11 cellular contexts compared by ENCODE assay signal in the genomic region with DNA sequence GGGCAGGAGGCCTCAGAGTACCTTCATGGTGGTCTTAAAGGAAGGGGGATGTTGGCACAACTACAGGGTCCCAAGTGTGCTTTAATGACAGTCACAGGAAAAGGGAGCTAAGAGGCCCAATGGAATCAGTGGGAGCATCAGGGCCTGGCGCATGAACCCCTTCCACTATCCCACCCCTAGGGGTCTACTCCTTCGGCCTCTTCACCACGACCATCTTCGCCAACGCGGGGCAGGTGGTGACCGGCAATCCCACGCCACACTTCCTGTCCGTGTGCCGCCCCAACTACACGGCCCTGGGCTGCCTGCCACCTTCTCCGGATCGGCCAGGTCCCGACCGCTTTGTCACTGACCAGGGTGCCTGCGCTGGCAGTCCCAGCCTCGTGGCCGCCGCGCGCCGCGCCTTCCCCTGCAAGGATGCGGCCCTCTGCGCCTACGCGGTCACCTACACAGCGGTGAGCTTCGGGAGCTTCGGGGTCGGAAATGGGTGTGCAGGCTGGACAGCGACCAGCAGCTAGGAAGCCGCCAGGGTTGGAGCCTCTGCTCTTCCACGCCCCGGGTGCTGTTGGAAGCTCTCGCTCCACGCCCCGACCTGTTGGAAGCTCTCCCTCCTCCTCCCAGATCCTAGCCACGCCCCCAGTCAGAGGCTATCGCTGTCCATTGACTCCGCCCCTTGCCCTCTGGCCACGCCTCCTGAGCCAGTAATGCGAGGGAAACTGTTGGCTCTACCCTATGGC. TPM values are rescaled to one million over a fixed set of nuclear protein-coding genes. Genes with fewer than 3 reads are reported as not detected.
DNase-seq lines count a peak whose midpoint lies in the region; ATAC-seq and TF ChIP-seq lines count a peak whose summit lies in the region.
"Had no signal": no experiment of that assay in that cellular context is flagged by ENCODE, and none has a peak within 500 bp of the region (broad histone marks: within the 10 kb centered on the region; RNA-seq: fewer than 3 reads in every experiment).

No MANE protein-coding gene starts in this region.

- H3K9ac ChIP-seq in endodermal cell (ENCODE audit: extremely low read depth, low read length, poor library complexity, severe bottlenecking) = no peak overlapping the region
- H3K9ac ChIP-seq in mesendoderm (ENCODE audit: low read length) = peak overlapping the region; percentile 1

- H3K56ac ChIP-seq in mesendoderm (ENCODE audit: low read length) = peak overlapping the region; percentile 54

- peak; percentile 63 for DNase-seq in BE2C
- DNase-seq in HUDEP-2 (lab: John Stamatoyannopoulos, UW; ENCODE audit: unreplicated experiment in 76 of 76) = peak in 58 of 76 experiments; percentile 14 to 87 (median 59)
- peak; percentile 99 for DNase-seq in endodermal cell
- peak; percentile 94 for DNase-seq in mesendoderm
- no peak for DNase-seq in SIG-M5 treated with dmso at 0.1 percent for 504 hours (lab: John Stamatoyannopoulos, UW; ENCODE audit: unreplicated experiment)
- no peak for DNase-seq in activated CD8-positive, alpha-beta memory T cell treated with anti-CD3 and anti-CD28 coated beads, Interleukin-2, amount 50 U/mL, for 4 hours
- DNase-seq in NCI-H526 treated with DMSO at 0.1 percent for 48 hours (lab: John Stamatoyannopoulos, UW) = no peak
- DNase-seq: activated CD8-positive, alpha-beta T cell treated with anti-CD3 and anti-CD28 coated beads, Interleukin-2, amount 10 ng/mL, durations not matched to agents 7 days and 5 days; NCI-H1694; SJCRH30 had no signal

- ATAC-seq in GM19455 (IDR thresholded peaks at IDR 0.05; ENCODE audit: unreplicated experiment) = no peak
- ATAC-seq: activated CD8-positive, alpha-beta T cell treated with anti-CD3 and anti-CD28 coated beads, Interleukin-2, amount 10 ng/mL, durations not matched to agents 7 days and 5 days had no signal

- TF ChIP-seq CTCF in BE2C (IDR thresholded peaks at IDR 0.05; ENCODE audit: low read depth, low read length) (no peak), endodermal cell (conservative IDR thresholded peaks at IDR 0.05) (peak; percentile 62)

- no peak overlapping the region for H2BK15ac ChIP-seq in mesendoderm (replicated peaks; ENCODE audit: low read depth)

- H3K27ac Mint-ChIP-seq in endodermal cell = no peak overlapping the region
- H3K27ac Mint-ChIP-seq: activated CD8-positive, alpha-beta T cell treated with anti-CD3 and anti-CD28 coated beads, Interleukin-2, amount 10 ng/mL, durations not matched to agents 7 days and 5 days had no signal

- no peaks in the 10 kb centered on the region for H3K4me1 Mint-ChIP-seq in endodermal cell

- no peaks in the 10 kb centered on the region for H3K79me2 ChIP-seq in mesendoderm (ENCODE audit: control insufficient read depth, insufficient read depth, low read length)

- H3K27me3 Mint-ChIP-seq in endodermal cell (ENCODE audit: insufficient read depth) = peaks cover 53% of the 10 kb centered on the region

- H3K4me2 ChIP-seq in mesendoderm (ENCODE audit: low read length) = peak overlapping the region; percentile 2

- H3K36me3 ChIP-seq in BE2C (peaks cover 4% of the 10 kb centered on the region; the same call in 1 of the 2 replicates), endodermal cell (ENCODE audit: control insufficient read depth, insufficient read depth, low read length) (no peaks in the 10 kb centered on the region), mesendoderm (ENCODE audit: control insufficient read depth, insufficient read depth, low read length) (no peaks in the 10 kb centered on the region)
- H3K36me3 ChIP-seq: SJCRH30 had no signal

- no peaks in the 10 kb centered on the region for H3K27me3 ChIP-seq in BE2C
- peaks cover 8% of the 10 kb centered on the region for H3K27me3 ChIP-seq in endodermal cell (ENCODE audit: control insufficient read depth, insufficient read depth, low read length, poor library complexity, severe bottlenecking)
- no peaks in the 10 kb centered on the region for H3K27me3 ChIP-seq in mesendoderm (ENCODE audit: insufficient read depth, low read length, poor library complexity)
- H3K27me3 ChIP-seq: SJCRH30 had no signal

- 36 to 46% methylated on average over 30 to 43 of the region's 43 CpGs for WGBS in endodermal cell (ENCODE audit: insufficient coverage in 1 of 2, insufficient read length in 1 of 2), 2 experiments
- whole genome bisulfite sequencing in mesendoderm (ENCODE audit: extremely low coverage, insufficient coverage, low lambda C conversion rate) = no CpG with 5 or more reads among the region's 43 CpGs

- H3K23ac ChIP-seq in mesendoderm (ENCODE audit: low read length) = no peak overlapping the region

- no peak overlapping the region for H3K18ac ChIP-seq in mesendoderm (ENCODE audit: low read length)

- H2AK5ac ChIP-seq in mesendoderm (ENCODE audit: low read length) = no peak overlapping the region

- H3K9me3 ChIP-seq in BE2C (no peaks in the 10 kb centered on the region), endodermal cell (ENCODE audit: control insufficient read depth, low read length) (no peaks in the 10 kb centered on the region)
- H3K9me3 ChIP-seq: SJCRH30 had no signal

- H3K27ac ChIP-seq in endodermal cell (ENCODE audit: low read depth, low read length) (no peak overlapping the region), mesendoderm (ENCODE audit: low read depth, low read length) (no peak overlapping the region)
- H3K27ac ChIP-seq: SJCRH30 had no signal

- no peak overlapping the region for H3K4me3 ChIP-seq in BE2C (ENCODE audit: low read depth, low read length)
- no peak overlapping the region for H3K4me3 ChIP-seq in endodermal cell (ENCODE audit: low read length)
- no peak overlapping the region for H3K4me3 ChIP-seq in mesendoderm (ENCODE audit: low read length)
- H3K4me3 ChIP-seq: SJCRH30 had no signal

- no peaks in the 10 kb centered on the region for H3K79me1 ChIP-seq in mesendoderm (ENCODE audit: low read length)

- no peak overlapping the region for H2BK5ac ChIP-seq in mesendoderm (ENCODE audit: low read length)

- no peak overlapping the region for H3K4ac ChIP-seq in mesendoderm (ENCODE audit: low read depth, low read length)

- no peaks in the 10 kb centered on the region for H3K9me3 Mint-ChIP-seq in endodermal cell

- no peaks in the 10 kb centered on the region for H3K36me3 Mint-ChIP-seq in endodermal cell (ENCODE audit: low read depth)

- peak overlapping the region; percentile 46 for H3K4me3 Mint-ChIP-seq in endodermal cell
- H3K4me3 Mint-ChIP-seq: activated CD8-positive, alpha-beta T cell treated with anti-CD3 and anti-CD28 coated beads, Interleukin-2, amount 10 ng/mL, durations not matched to agents 7 days and 5 days had no signal

- no peak overlapping the region for H4K8ac ChIP-seq in mesendoderm (ENCODE audit: low read depth, low read length)

- no peak overlapping the region for H4K5ac ChIP-seq in mesendoderm (ENCODE audit: low read length)

- H3K4me1 ChIP-seq in BE2C = no peaks in the 10 kb centered on the region
- no peaks in the 10 kb centered on the region for H3K4me1 ChIP-seq in endodermal cell (ENCODE audit: control insufficient read depth, insufficient read depth, low read length)
- peaks cover 2% of the 10 kb centered on the region for H3K4me1 ChIP-seq in mesendoderm (ENCODE audit: control insufficient read depth, low read depth, low read length)
- H3K4me1 ChIP-seq: SJCRH30 had no signal

- no peak overlapping the region for H2BK120ac ChIP-seq in mesendoderm (ENCODE audit: low read depth, low read length)

RNA-seq across cellular contexts. Expression of a gene that starts 6.0 kb away (rescaled TPM):
- polyA plus RNA-seq in BE2C (2012; ENCODE audit: insufficient read depth, insufficient read length, low read depth) = 151 TPM
- total RNA-seq in endodermal cell = 1 to 10 TPM; 3.1 to 6.8 TPM
- polyA plus RNA-seq in endodermal cell (2013, experiment 1 of 2) = 13.6 TPM
- polyA plus RNA-seq in endodermal cell (2013, experiment 2 of 2) = 13.7 TPM
- 5.8 TPM for polyA plus RNA-seq in mesendoderm (2013, experiment 1 of 2)
- polyA plus RNA-seq in mesendoderm (2013, experiment 2 of 2) = 5.9 TPM

RNA-seq across cellular contexts. Expression of a gene that starts 13.3 kb away (rescaled TPM):
- polyA plus RNA-seq in BE2C (2012; ENCODE audit: insufficient read depth, insufficient read length, low read depth) = 8.9 TPM
- 1 to 10 TPM; 2.2 to 2.8 TPM for total RNA-seq in endodermal cell
- polyA plus RNA-seq in endodermal cell (2013, experiment 1 of 2) = 2.2 TPM
- polyA plus RNA-seq in endodermal cell (2013, experiment 2 of 2) = 1.6 TPM
- polyA plus RNA-seq in mesendoderm (2013, experiment 1 of 2) = 6.2 TPM
- polyA plus RNA-seq in mesendoderm (2013, experiment 2 of 2) = 6.6 TPM

RNA-seq across cellular contexts. Expression of a gene that starts 14.9 kb away (rescaled TPM):
- 17.5 TPM for polyA plus RNA-seq in BE2C (2012; ENCODE audit: insufficient read depth, insufficient read length, low read depth)
- total RNA-seq in endodermal cell = 10 to 100 TPM; 12.2 to 15.2 TPM
- 16.9 TPM for polyA plus RNA-seq in endodermal cell (2013, experiment 1 of 2)
- polyA plus RNA-seq in endodermal cell (2013, experiment 2 of 2) = 14.6 TPM
- polyA plus RNA-seq in mesendoderm (2013, experiment 1 of 2) = 1.7 TPM
- polyA plus RNA-seq in mesendoderm (2013, experiment 2 of 2) = 2.0 TPM
- total RNA-seq: SJCRH30 had no signal

RNA-seq across cellular contexts. Expression of a gene that starts 15.1 kb away (rescaled TPM):
- polyA plus RNA-seq in BE2C (2012; ENCODE audit: insufficient read depth, insufficient read length, low read depth) = 518 TPM
- total RNA-seq in endodermal cell = 10 to 100 TPM; 58.2 to 58.9 TPM
- 55.8 TPM for polyA plus RNA-seq in endodermal cell (2013, experiment 1 of 2)
- 52.7 TPM for polyA plus RNA-seq in endodermal cell (2013, experiment 2 of 2)
- 85.8 TPM for polyA plus RNA-seq in mesendoderm (2013, experiment 1 of 2)
- 83.6 TPM for polyA plus RNA-seq in mesendoderm (2013, experiment 2 of 2)

RNA-seq across cellular contexts. Expression of a gene that starts 21.7 kb away (rescaled TPM):
- polyA plus RNA-seq in BE2C (2012; ENCODE audit: insufficient read depth, insufficient read length, low read depth) = 6.2 TPM
- 10 to 100 TPM; 37.2 to 43.2 TPM for total RNA-seq in endodermal cell
- 7.8 TPM for polyA plus RNA-seq in endodermal cell (2013, experiment 1 of 2)
- 7.9 TPM for polyA plus RNA-seq in endodermal cell (2013, experiment 2 of 2)
- 4.4 TPM for polyA plus RNA-seq in mesendoderm (2013, experiment 1 of 2)
- 4.7 TPM for polyA plus RNA-seq in mesendoderm (2013, experiment 2 of 2)

Comparison
In these comparisons a context has a peak if more than half of its experiments do, and no peak if none do; other contexts are left out.
1. DNase-seq: peak in BE2C (single experiment), HUDEP-2 (58 of 76), endodermal cell (single experiment) and mesendoderm (single experiment); none in SIG-M5 treated with dmso at 0.1 percent for 504 hours (single experiment), activated CD8-positive, alpha-beta memory T cell treated with anti-CD3 and anti-CD28 coated beads, Interleukin-2, amount 50 U/mL, for 4 hours (single experiment) and NCI-H526 treated with DMSO at 0.1 percent for 48 hours (single experiment).